In the genomic region with DNA sequence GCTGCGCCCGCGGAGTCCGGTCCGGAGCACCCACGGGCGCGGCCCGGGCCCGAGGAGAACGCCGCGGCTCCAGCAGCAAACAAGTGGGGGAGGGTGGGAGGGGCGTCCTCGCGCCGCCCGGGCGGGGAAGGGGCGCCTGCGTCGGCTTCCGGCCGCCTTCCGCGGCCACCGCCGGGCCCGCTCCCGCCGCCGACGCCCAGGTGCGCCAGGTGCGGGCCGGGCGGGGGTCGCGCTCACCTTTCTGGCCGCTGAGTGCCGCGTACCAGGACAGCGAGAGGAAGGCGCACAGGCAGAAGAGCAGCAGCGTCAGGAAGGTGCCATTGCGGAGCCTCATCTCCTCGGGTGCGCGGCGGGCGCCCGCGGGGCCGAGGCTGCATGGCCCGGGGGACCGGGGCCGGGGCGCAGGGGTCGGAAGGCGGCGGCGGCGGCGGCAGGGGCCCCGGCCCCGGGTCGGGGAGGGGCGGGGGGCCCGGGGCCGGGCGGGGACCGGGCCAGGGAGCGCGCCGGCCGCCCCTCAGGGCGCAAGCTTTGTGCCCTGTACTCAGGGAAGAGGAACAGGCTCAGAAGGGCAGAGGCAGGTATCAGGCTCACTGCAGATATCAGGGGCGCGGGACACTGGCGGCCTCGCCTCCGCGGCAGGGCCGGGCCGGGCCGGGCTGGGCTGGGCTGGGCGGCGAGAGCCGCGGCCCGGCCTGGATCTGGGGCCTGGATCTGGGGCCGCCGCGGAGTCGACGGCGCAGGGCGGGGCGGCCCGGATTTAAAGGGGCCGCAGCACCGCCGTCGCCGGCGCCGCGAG, we compare ENCODE assay signal across 8 cellular contexts. TPM values are rescaled to one million over a fixed set of nuclear protein-coding genes. Genes with fewer than 3 reads are reported as not detected.
DNase-seq lines count a peak whose midpoint lies in the region; ATAC-seq and TF ChIP-seq lines count a peak whose summit lies in the region.

Gene MGAT4B (minus strand): TSS at position 617 of the 796 bp plus-strand sequence. CDS start 283 bp downstream, at position 334.

- DNase-seq in Calu3, result peak; percentile 87
- peak; percentile 89 for DNase-seq in OCI-M1 (lab: John Stamatoyannopoulos, UW)
- DNase-seq in activated naive CD4-positive, alpha-beta T cell treated with Interleukin-2 at 50 U/mL for 16 hours, result peak; percentile 68
- peak in 1 of 2 donors; percentile 30 for DNase-seq in foreskin keratinocyte
- DNase-seq in upper lobe of right lung, result peak; percentile 90

- H3K36me3 Mint-ChIP-seq in Calu3 (ENCODE audit: insufficient read depth, unreplicated experiment) (peaks cover 88% of the 10 kb centered on the region), nephron (ENCODE audit: low read depth) (peaks cover 8% of the 10 kb centered on the region)

- ATAC-seq in GM19452 (IDR thresholded peaks at IDR 0.05; ENCODE audit: unreplicated experiment) (peak; percentile 71), HG03469 (IDR thresholded peaks at IDR 0.05; ENCODE audit: unreplicated experiment) (peak; percentile 44), foreskin keratinocyte (peak; percentile 84), upper lobe of right lung (peak; percentile 88)

- H3K4me1 ChIP-seq in foreskin keratinocyte, result peaks cover 3% of the 10 kb centered on the region
- H3K4me1 ChIP-seq in upper lobe of right lung, result peaks cover 32% of the 10 kb centered on the region

- peak within 1 kb of the TSS; percentile 87 for H3K4me3 ChIP-seq in upper lobe of right lung

- no peak for TF ChIP-seq CTCF in Calu3 (IDR thresholded peaks at IDR 0.05; ENCODE audit: unreplicated experiment)
- no peak for TF ChIP-seq CTCF in foreskin keratinocyte (conservative IDR thresholded peaks at IDR 0.05)
- TF ChIP-seq CTCF in nephron (IDR thresholded peaks at IDR 0.05; ENCODE audit: unreplicated experiment in 3 of 3), result no peak
- TF ChIP-seq CTCF in upper lobe of right lung (IDR thresholded peaks at IDR 0.05), result no peak

- intact Hi-C loops in Calu3 (cut with micrococcal nuclease; ENCODE audit: unreplicated experiment), result no loop called here
- intact Hi-C loops in upper lobe of right lung (cut with DNase I), result no loop called here

- H3K4me3 Mint-ChIP-seq in Calu3 (ENCODE audit: low read depth, unreplicated experiment) (peak within 1 kb of the TSS; percentile 95), nephron (peak within 1 kb of the TSS; percentile 83 to 88 (median 87))

- H3K27me3 Mint-ChIP-seq in Calu3 (ENCODE audit: unreplicated experiment) (no peaks in the 10 kb centered on the region), nephron (ENCODE audit: low read depth) (no peaks in the 10 kb centered on the region)

- no peaks in the 10 kb centered on the region for H3K9me3 ChIP-seq in upper lobe of right lung

- H3K27me3 ChIP-seq in foreskin keratinocyte (no peaks in the 10 kb centered on the region), upper lobe of right lung (no peaks in the 10 kb centered on the region)

- BruUV-seq in Calu3 (replicated peaks; lab: Mats Ljungman, UMichigan), result no TSS peak

- no peaks in the 10 kb centered on the region for H3K9me3 Mint-ChIP-seq in Calu3 (ENCODE audit: low read depth, unreplicated experiment)
- H3K9me3 Mint-ChIP-seq in nephron, result no peaks in the 10 kb centered on the region

- peaks cover under 1% of the 10 kb centered on the region for H3K36me3 ChIP-seq in upper lobe of right lung

- H3K27ac ChIP-seq in foreskin keratinocyte, result peak within 1 kb of the TSS; percentile 80
- peak within 1 kb of the TSS; percentile 93 for H3K27ac ChIP-seq in upper lobe of right lung

- H3K4me1 Mint-ChIP-seq in Calu3 (ENCODE audit: low read depth, unreplicated experiment), result peaks cover 26% of the 10 kb centered on the region
- peaks cover 13% of the 10 kb centered on the region for H3K4me1 Mint-ChIP-seq in nephron

- H3K27ac Mint-ChIP-seq in Calu3 (ENCODE audit: unreplicated experiment), result peak within 1 kb of the TSS; percentile 93
- H3K27ac Mint-ChIP-seq in nephron, result peak within 1 kb of the TSS in 1 of 3 experiments; percentile 68

- CTCF ChIA-PET in Calu3 (lab: Charles Lee), result interaction anchor here (0.5 kb wide), 1 partner anchor 59 kb away, joined by 4 read pairs; no protein-coding TSS in a partner anchor

RNA-seq across cellular contexts. Expression of gene MGAT4B, which starts in this region (rescaled TPM):
- total RNA-seq in Calu3 (2022), result 610 and 613 TPM in 2 replicates
- total RNA-seq in foreskin keratinocyte, result 113 and 121 TPM in 2 replicates
- polyA plus RNA-seq in foreskin keratinocyte, result 100 and 109 TPM in 2 replicates
- 118 TPM for total RNA-seq in upper lobe of right lung
